23 cellular contexts compared by ENCODE assay signal in genomic region chr1:55047611-55048010, GRCh38. TPM values are rescaled to one million over a fixed set of nuclear protein-coding genes. Genes with fewer than 3 reads are reported as not detected.
"Had no signal": no experiment of that assay in that cellular context is flagged by ENCODE, and none has a peak within 500 bp of the region (broad histone marks: within the 10 kb centered on the region; RNA-seq: fewer than 3 reads in every experiment).

No MANE protein-coding gene starts in this region.

- H3K9ac ChIP-seq: KMS-11 had no signal

- ATAC-seq: K562, Right ventricle myocardium inferior, SK-N-SH treated with all-trans-retinoic acid at 6 μM for 48 hours had no signal

- H3K4me3 ChIP-seq: K562, SJCRH30 had no signal

- H3K4me2 ChIP-seq: KMS-11 had no signal

- H3K9me3 ChIP-seq: SJCRH30 had no signal

- H3K27ac ChIP-seq: KMS-11, SJCRH30 had no signal

- H3K4me1 Mint-ChIP-seq: IgD-negative memory B cell had no signal

- H3K36me3 ChIP-seq: SJCRH30 had no signal

- H3K27ac Mint-ChIP-seq: IgD-negative memory B cell had no signal

- DNase-seq: Kasumi-1, MM.1S, NCI-H1092 treated with DMSO at 0.1 percent for 48 hours, NCI-H1436, NCI-H187, NCI-H2029, NCI-H2081 treated with DMSO at 0.1 percent for 48 hours, NCI-H2171, NCI-H226, NCI-H446, NCI-H510A, NCI-H524 treated with DMSO at 0.1 percent for 48 hours, NCI-H69, NCI-H774, SHP77 treated with DMSO at 0.1 percent for 48 hours, SJCRH30 had no signal

- H3K4me3 Mint-ChIP-seq: IgD-negative memory B cell had no signal

- H3K4me1 ChIP-seq: SJCRH30 had no signal

RNA-seq across cellular contexts. Expression of gene PCSK9, which starts 8.3 kb away (rescaled TPM):
- total RNA-seq: Right ventricle myocardium inferior had no signal
- polyA plus RNA-seq: IgD-negative memory B cell had no signal

RNA-seq across cellular contexts. Expression of gene BSND, which starts 48.9 kb away (rescaled TPM):
- total RNA-seq: HT1080, K562, M059J, Right ventricle myocardium inferior, SJCRH30 had no signal
- polyA plus RNA-seq: IgD-negative memory B cell, K562 had no signal
